13 cellular contexts compared by ENCODE assay signal in the genomic region with DNA sequence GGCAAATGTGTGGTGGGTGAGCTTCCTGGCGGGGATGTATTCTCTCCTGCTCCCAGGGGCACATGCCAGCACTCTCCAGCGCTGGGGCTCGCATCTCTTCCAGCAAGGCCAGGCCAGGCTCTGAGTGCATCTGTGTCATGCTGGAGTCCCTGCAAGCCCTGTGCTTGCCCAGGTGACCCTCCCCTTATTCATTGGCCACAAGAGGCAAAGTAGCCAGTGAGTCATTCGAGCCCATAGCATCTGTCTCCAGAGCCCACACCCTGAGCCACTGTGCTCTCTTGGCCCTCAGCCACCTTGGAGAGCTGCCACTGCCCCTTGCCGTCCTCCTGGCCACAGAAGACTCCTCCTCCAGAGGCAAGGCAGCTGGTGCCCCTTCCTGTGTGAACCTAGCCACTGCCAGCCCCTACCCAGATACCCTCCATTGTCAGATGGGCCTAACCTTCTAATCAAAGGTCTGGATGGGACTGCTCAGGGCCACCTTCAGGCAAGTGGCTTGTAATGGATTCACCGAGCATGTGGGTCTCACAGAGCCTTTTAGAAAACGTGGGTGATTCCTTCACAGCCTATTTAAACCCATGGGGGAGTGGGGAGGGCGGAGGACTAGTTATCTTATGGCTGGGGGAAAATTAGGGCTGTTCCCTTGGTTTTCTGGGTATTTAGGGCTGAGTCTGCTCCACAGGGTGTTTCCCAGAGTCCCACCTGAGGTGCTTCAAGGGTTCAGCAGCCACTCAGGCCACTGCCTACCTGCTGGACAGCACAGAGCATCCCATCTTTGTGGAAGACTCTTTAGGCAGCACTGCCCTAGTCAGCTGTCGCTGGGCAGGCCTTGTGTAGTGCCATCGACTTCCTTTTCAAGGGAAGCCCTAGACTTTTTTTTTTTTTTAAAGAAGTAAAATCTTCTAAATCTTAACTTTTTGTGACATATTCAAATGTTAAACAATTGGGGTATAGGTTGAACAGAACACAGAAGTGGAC.
DNase-seq lines count a peak whose midpoint lies in the region; ATAC-seq and TF ChIP-seq lines count a peak whose summit lies in the region.
"Had no signal": no experiment of that assay in that cellular context is flagged by ENCODE, and none has a peak within 500 bp of the region (broad histone marks: within the 10 kb centered on the region; RNA-seq: fewer than 3 reads in every experiment).

No MANE protein-coding gene starts in this region.

- no peak for TF ChIP-seq CTCF in NB4 (IDR thresholded peaks at IDR 0.05; ENCODE audit: low read depth, low read length)
- no peak for TF ChIP-seq CTCF in astrocyte of the spinal cord (IDR thresholded peaks at IDR 0.05; ENCODE audit: low read depth, low read length)
- no peak for TF ChIP-seq CTCF in mucosa of descending colon (IDR thresholded peaks at IDR 0.05)
- TF ChIP-seq CTCF in chondrocyte (IDR thresholded peaks at IDR 0.05): no peak
- no peak for TF ChIP-seq CTCF in right lobe of liver (IDR thresholded peaks at IDR 0.05)

- H3K36me3 Mint-ChIP-seq in chondrocyte (ENCODE audit: low read depth): no peaks in the 10 kb centered on the region
- H3K36me3 Mint-ChIP-seq: activated naive CD4-positive, alpha-beta T cell treated with anti-CD3 and anti-CD28 coated beads, Interleukin-2, amount 50 U/mL, for 24 hours had no signal

- peaks cover 28% of the 10 kb centered on the region for H3K27me3 Mint-ChIP-seq in chondrocyte (ENCODE audit: low read depth)

- H3K4me3 Mint-ChIP-seq in chondrocyte (ENCODE audit: unreplicated experiment): no peak overlapping the region
- H3K4me3 Mint-ChIP-seq: activated naive CD4-positive, alpha-beta T cell treated with anti-CD3 and anti-CD28 coated beads, Interleukin-2, amount 50 U/mL, for 24 hours had no signal

- DNase-seq in ELR (ENCODE audit: low read depth) (peak; percentile 43), NB4 (ENCODE audit: low read depth) (peak; percentile 13), astrocyte of the spinal cord (ENCODE audit: low read depth, low spot score) (peak; percentile 37), mucosa of descending colon (no peak), superior temporal gyrus (ENCODE audit: extremely low spot score) (no peak), chondrocyte (ENCODE audit: low spot score) (no peak), right lobe of liver (no peak), GDM1 (lab: John Stamatoyannopoulos, UW) (no peak)
- DNase-seq: activated CD4-positive, CD25-positive, alpha-beta regulatory T cell treated with anti-CD3 and anti-CD28 coated beads, Interleukin-2, amount 50 U/mL, for 72 hours; NCI-H2171 treated with DMSO at 0.1 percent for 48 hours; uterus had no signal

- no peaks in the 10 kb centered on the region for H3K9me3 ChIP-seq in mucosa of descending colon
- no peaks in the 10 kb centered on the region for H3K9me3 ChIP-seq in right lobe of liver
- H3K9me3 ChIP-seq: uterus had no signal

- no peaks in the 10 kb centered on the region for H3K4me1 ChIP-seq in mucosa of descending colon (ENCODE audit: low read depth)
- no peaks in the 10 kb centered on the region for H3K4me1 ChIP-seq in right lobe of liver
- H3K4me1 ChIP-seq: uterus had no signal

- intact Hi-C loops in mucosa of descending colon (cut with DNase I, micrococcal nuclease) (no loop called here), right lobe of liver (cut with DNase I) (no loop called here)

- in situ Hi-C loops in astrocyte of the spinal cord (cut with HindIII; ENCODE audit: low sequenced_read_pairs): loop anchor here (25.0 kb wide), 1 partner anchor 193 kb away; no protein-coding TSS in a partner anchor

- no peaks in the 10 kb centered on the region for H3K27me3 ChIP-seq in right lobe of liver
- H3K27me3 ChIP-seq: uterus had no signal

- H3K36me3 ChIP-seq in mucosa of descending colon (ENCODE audit: low read depth) (no peaks in the 10 kb centered on the region), right lobe of liver (no peaks in the 10 kb centered on the region)
- H3K36me3 ChIP-seq: uterus had no signal

- H3K9me3 Mint-ChIP-seq in chondrocyte (ENCODE audit: low read depth): no peaks in the 10 kb centered on the region
- H3K9me3 Mint-ChIP-seq: activated naive CD4-positive, alpha-beta T cell treated with anti-CD3 and anti-CD28 coated beads, Interleukin-2, amount 50 U/mL, for 24 hours had no signal

- H3K27ac ChIP-seq in right lobe of liver: no peak overlapping the region
- H3K27ac ChIP-seq: uterus had no signal

- WGBS in right lobe of liver (ENCODE audit: insufficient coverage, low coverage, low lambda C conversion rate, missing lambda C conversion rate): 50% methylated on average over 2 of the region's 10 CpGs

- no peak overlapping the region for H3K27ac Mint-ChIP-seq in chondrocyte (ENCODE audit: unreplicated experiment)
- H3K27ac Mint-ChIP-seq: activated naive CD4-positive, alpha-beta T cell treated with anti-CD3 and anti-CD28 coated beads, Interleukin-2, amount 50 U/mL, for 24 hours had no signal

- peaks cover 4% of the 10 kb centered on the region for H3K4me1 Mint-ChIP-seq in chondrocyte (ENCODE audit: low read depth)

- ATAC-seq in mucosa of descending colon (peak; percentile 75), right lobe of liver (no peak)

- TF ChIP-seq POLR2A in NB4 (IDR thresholded peaks at IDR 0.05; ENCODE audit: extremely low read depth, insufficient read length): no peak
- no peak for TF ChIP-seq POLR2A in right lobe of liver (IDR thresholded peaks at IDR 0.05)

- H3K4me3 ChIP-seq in NB4 (ENCODE audit: low read depth, low read length): no peak overlapping the region
- H3K4me3 ChIP-seq in astrocyte of the spinal cord (ENCODE audit: low read depth, low read length): no peak overlapping the region
- no peak overlapping the region for H3K4me3 ChIP-seq in mucosa of descending colon
- H3K4me3 ChIP-seq in right lobe of liver: no peak overlapping the region
- H3K4me3 ChIP-seq: smooth muscle cell, uterus had no signal

Comparison
In these comparisons a context has a peak if more than half of its experiments do, and no peak if none do; other contexts are left out.
1. DNase-seq: peak in ELR (single experiment), NB4 (single experiment) and astrocyte of the spinal cord (single experiment); none in mucosa of descending colon (0 of 3), superior temporal gyrus (single experiment), chondrocyte (single experiment), right lobe of liver (0 of 3) and GDM1 (single experiment).